22 cellular contexts compared by ENCODE assay signal in the genomic region with DNA sequence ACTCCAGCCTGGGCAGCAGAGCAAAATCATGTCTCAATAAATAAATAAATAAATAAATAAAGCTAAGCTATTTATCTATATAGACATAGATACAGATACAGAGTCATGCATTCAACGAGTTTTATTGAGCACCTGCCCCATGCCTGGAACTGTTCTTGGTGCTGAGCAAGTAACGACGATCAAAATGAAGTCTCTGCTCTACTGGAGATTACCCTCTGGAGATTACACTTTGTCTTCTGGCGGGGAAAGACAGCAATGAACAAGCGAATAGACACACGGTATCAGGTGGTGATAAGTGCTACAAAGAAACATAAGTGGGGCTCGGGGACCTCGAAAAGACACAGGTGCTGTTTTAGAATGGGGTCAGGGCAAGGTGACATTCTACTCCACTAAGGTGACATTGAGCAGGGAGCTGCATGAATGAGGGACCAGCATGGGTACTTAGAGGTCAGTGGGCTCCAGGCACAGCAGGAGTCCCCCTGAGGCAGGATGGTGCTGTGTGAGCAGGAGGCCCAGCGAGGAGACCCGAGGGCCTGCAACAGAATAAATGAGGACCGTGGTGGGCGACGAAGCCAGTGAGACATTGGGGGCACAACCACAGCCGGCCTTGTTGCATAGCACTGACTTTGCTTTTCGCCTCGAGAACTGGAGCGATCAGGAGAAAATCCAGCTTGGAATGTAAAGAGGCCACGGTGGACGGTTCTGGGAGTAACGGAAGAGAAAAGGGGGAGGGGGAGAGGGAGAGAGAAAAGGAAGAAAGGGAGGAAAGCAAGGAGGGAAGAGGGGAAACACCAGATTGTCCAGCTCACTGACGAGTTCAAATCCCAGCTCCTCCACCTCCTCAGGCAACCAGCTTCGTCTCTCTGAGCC. TPM values are rescaled to one million over a fixed set of nuclear protein-coding genes. Genes with fewer than 3 reads are reported as not detected.
DNase-seq lines count a peak whose midpoint lies in the region; ATAC-seq and TF ChIP-seq lines count a peak whose summit lies in the region.
"Had no signal": no experiment of that assay in that cellular context is flagged by ENCODE, and none has a peak within 500 bp of the region (broad histone marks: within the 10 kb centered on the region; RNA-seq: fewer than 3 reads in every experiment).

No MANE protein-coding gene starts in this region.

- no peak overlapping the region for H3K23ac ChIP-seq in neuronal stem cell (ENCODE audit: low read depth, low read length, poor library complexity)

- H4K91ac ChIP-seq in neuronal stem cell (ENCODE audit: low read depth, low read length, poor library complexity) = no peak overlapping the region

- peak overlapping the region; percentile 20 for H2AK5ac ChIP-seq in neuronal stem cell (ENCODE audit: low read depth, low read length)

- no peak overlapping the region for H3K9ac ChIP-seq in neuronal stem cell (ENCODE audit: low read depth, low read length, poor library complexity)

- H3K36me3 Mint-ChIP-seq in T-helper 1 cell treated with Interleukin-12 subunit alpha and Interleukin-12 subunit beta and Interleukin-4 antibody, amounts not matched to agents 30 μg/mL and 1 μg/mL, for 36 hours (ENCODE audit: low read depth) = peaks cover 45% of the 10 kb centered on the region
- H3K36me3 Mint-ChIP-seq in IgD-negative memory B cell (peaks cover 4% of the 10 kb centered on the region), brain (no peaks in the 10 kb centered on the region)

- H3K18ac ChIP-seq in neuronal stem cell (ENCODE audit: low read length) = peak overlapping the region; percentile 46

- H3K4me3 ChIP-seq in neuronal stem cell (ENCODE audit: low read length in 2 of 2) = no peak overlapping the region
- H3K4me3 ChIP-seq: esophagus squamous epithelium, tibial artery had no signal

- WGBS in neuronal stem cell (ENCODE audit: extremely low coverage in 2 of 2, insufficient read length in 2 of 2, insufficient replicate concordance in 1 of 2), 2 donors = no CpG with 5 or more reads among the region's 22 CpGs

- H3K14ac ChIP-seq in neuronal stem cell (ENCODE audit: low read length) = no peak overlapping the region

- H3K4me1 ChIP-seq in neuronal stem cell (ENCODE audit: control insufficient read depth in 2 of 2, insufficient read depth in 1 of 2, low read depth in 1 of 2, low read length in 2 of 2) = peaks cover 30 to 53% of the 10 kb centered on the region in 2 donors

- ATAC-seq in GM19467 (IDR thresholded peaks at IDR 0.05; ENCODE audit: unreplicated experiment) = no peak
- ATAC-seq: activated CD4-positive, alpha-beta T cell treated with anti-CD3 and anti-CD28 coated beads for 36 hours; sciatic nerve had no signal

- H3K27me3 Mint-ChIP-seq in T-helper 1 cell treated with Interleukin-12 subunit alpha and Interleukin-12 subunit beta and Interleukin-4 antibody, amounts not matched to agents 30 μg/mL and 1 μg/mL, for 36 hours (ENCODE audit: low read depth) = no peaks in the 10 kb centered on the region
- H3K27me3 Mint-ChIP-seq in IgD-negative memory B cell (peaks cover 9% of the 10 kb centered on the region), brain (no peaks in the 10 kb centered on the region)

- peak overlapping the region; percentile 49 for H3K4me3 Mint-ChIP-seq in T-helper 1 cell treated with Interleukin-12 subunit alpha and Interleukin-12 subunit beta and Interleukin-4 antibody, amounts not matched to agents 30 μg/mL and 1 μg/mL, for 36 hours
- H3K4me3 Mint-ChIP-seq in IgD-negative memory B cell (no peak overlapping the region), brain (peak overlapping the region in 1 of 5 experiments; percentile 48)
- H3K4me3 Mint-ChIP-seq: activated CD4-positive, alpha-beta T cell treated with anti-CD3 and anti-CD28 coated beads for 36 hours had no signal

- no peak for DNase-seq in T-helper 1 cell
- DNase-seq in neuronal stem cell (ENCODE audit: low spot score) = no peak
- no peak for DNase-seq in activated effector memory CD4-positive, alpha-beta T cell treated with anti-CD3 and anti-CD28 coated beads, Interleukin-2, amount 50 U/mL, for 16 hours
- DNase-seq in GM03348 (ENCODE audit: low spot score) = no peak
- DNase-seq: activated CD4-positive, alpha-beta T cell treated with anti-CD3 and anti-CD28 coated beads for 36 hours; brain microvascular endothelial cell; dermis blood vessel endothelial cell; esophagus squamous epithelium; HCEC 1CT; head of caudate nucleus; KBM-7; NCI-H1092 treated with DMSO at 0.1 percent for 48 hours; NK-92 treated with Interleukin-12 subunit alpha and Interleukin-12 subunit beta, amount 100 ng/mL, for 24 hours; occipital lobe; stimulated activated CD4-positive, alpha-beta T cell treated with anti-CD3 and anti-CD28 coated beads, Interleukin-2, amount 100 ng/mL, for 48 hours; T-helper 9 cell; tibial artery had no signal

- peaks cover 50% of the 10 kb centered on the region for H3K4me1 Mint-ChIP-seq in T-helper 1 cell treated with Interleukin-12 subunit alpha and Interleukin-12 subunit beta and Interleukin-4 antibody, amounts not matched to agents 30 μg/mL and 1 μg/mL, for 36 hours (ENCODE audit: low read depth)
- peaks cover 5 to 15% (median 7%) of the 10 kb centered on the region in 3 donors for H3K4me1 Mint-ChIP-seq in IgD-negative memory B cell
- peaks cover 58% of the 10 kb centered on the region for H3K4me1 Mint-ChIP-seq in brain

- no peaks in the 10 kb centered on the region for H3K27me3 ChIP-seq in neuronal stem cell (ENCODE audit: control insufficient read depth in 3 of 3, insufficient read depth in 3 of 3, low read depth in 1 of 3, low read length in 3 of 3)
- H3K27me3 ChIP-seq: brain microvascular endothelial cell, tibial artery had no signal

- H3K79me1 ChIP-seq in neuronal stem cell (ENCODE audit: low read depth, low read length) = no peaks in the 10 kb centered on the region

- no peak overlapping the region for H2BK120ac ChIP-seq in neuronal stem cell (ENCODE audit: low read depth, low read length)

- H3K36me3 ChIP-seq in neuronal stem cell (replicated peaks in 1 of 2; ENCODE audit: control insufficient read depth in 2 of 2, insufficient read depth in 2 of 2, low read length in 2 of 2) = no peaks in the 10 kb centered on the region
- H3K36me3 ChIP-seq: brain microvascular endothelial cell, esophagus squamous epithelium, tibial artery had no signal

- no peak for TF ChIP-seq CTCF in brain (conservative IDR thresholded peaks at IDR 0.05)

- peak overlapping the region; percentile 35 for H3K4me2 ChIP-seq in neuronal stem cell (ENCODE audit: insufficient read depth, low read length, poor library complexity, severe bottlenecking)

- no peak overlapping the region for H2AFZ ChIP-seq in neuronal stem cell (ENCODE audit: low read length)

- H3K9me3 ChIP-seq in neuronal stem cell (replicated peaks in 1 of 2; ENCODE audit: control insufficient read depth in 2 of 2, insufficient read depth in 1 of 2, low read depth in 1 of 2, low read length in 2 of 2) = no peaks in the 10 kb centered on the region
- H3K9me3 ChIP-seq: esophagus squamous epithelium, tibial artery had no signal

- no peak overlapping the region for H2BK15ac ChIP-seq in neuronal stem cell (ENCODE audit: low read length)

- H4K8ac ChIP-seq in neuronal stem cell (ENCODE audit: low read depth, low read length) = no peak overlapping the region

- H3K4ac ChIP-seq in neuronal stem cell (ENCODE audit: low read length) = no peak overlapping the region

- no peak overlapping the region for H2BK5ac ChIP-seq in neuronal stem cell (ENCODE audit: low read length)

- H3K27ac ChIP-seq in neuronal stem cell (replicated peaks; ENCODE audit: low read length) = peak overlapping the region; percentile 73
- H3K27ac ChIP-seq: brain microvascular endothelial cell, esophagus squamous epithelium, tibial artery had no signal

- peak overlapping the region; percentile 48 for H2BK12ac ChIP-seq in neuronal stem cell (ENCODE audit: low read length)

- no peaks in the 10 kb centered on the region for H3K9me3 Mint-ChIP-seq in T-helper 1 cell treated with Interleukin-12 subunit alpha and Interleukin-12 subunit beta and Interleukin-4 antibody, amounts not matched to agents 30 μg/mL and 1 μg/mL, for 36 hours
- H3K9me3 Mint-ChIP-seq in IgD-negative memory B cell (no peaks in the 10 kb centered on the region), brain (no peaks in the 10 kb centered on the region)

- H3K27ac Mint-ChIP-seq in T-helper 1 cell treated with Interleukin-12 subunit alpha and Interleukin-12 subunit beta and Interleukin-4 antibody, amounts not matched to agents 30 μg/mL and 1 μg/mL, for 36 hours = peak overlapping the region; percentile 23
- H3K27ac Mint-ChIP-seq in IgD-negative memory B cell = peak overlapping the region in 2 of 3 donors; percentile 11 to 65
- peak overlapping the region in 4 of 5 experiments; percentile 37 to 91 (median 53) for H3K27ac Mint-ChIP-seq in brain
- H3K27ac Mint-ChIP-seq: activated CD4-positive, alpha-beta T cell treated with anti-CD3 and anti-CD28 coated beads for 36 hours had no signal

RNA-seq across cellular contexts. Expression of a gene that starts 42.4 kb away (rescaled TPM):
- polyA plus RNA-seq in IgD-negative memory B cell (8.2 TPM), brain (ENCODE audit: insufficient read depth, low read depth, low replicate concordance) (10.8 TPM)
- polyA plus RNA-seq in neuronal stem cell (2013, experiment 1 of 2) = 8.0 TPM
- 8.4 TPM for polyA plus RNA-seq in neuronal stem cell (2013, experiment 2 of 2)
